ENCODE assay signal across 22 cellular contexts in the genomic region with DNA sequence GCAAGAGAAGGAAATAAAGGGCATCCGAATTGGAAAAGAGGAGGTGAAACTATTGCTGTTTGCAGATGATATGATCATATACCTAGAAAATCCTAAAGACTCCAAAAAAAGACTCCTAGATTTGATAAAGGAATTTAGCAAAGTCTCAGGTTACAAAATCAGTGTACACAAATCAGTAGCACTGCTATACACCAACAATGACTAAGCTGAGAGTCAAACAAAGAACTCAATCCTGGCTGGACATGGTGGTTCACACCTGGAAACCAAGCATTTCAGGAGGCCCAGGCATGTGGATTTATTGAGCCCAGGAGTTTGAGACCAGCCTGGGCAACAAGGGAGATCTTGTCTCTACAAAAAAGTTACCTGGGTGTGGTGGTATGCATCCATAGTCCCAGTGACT.
A peak's percentile ranks its signal among the peaks of the same experiment; 100 is the strongest.
DNase-seq lines count a peak whose midpoint lies in the region; ATAC-seq, FAIRE-seq and TF ChIP-seq lines count a peak whose summit lies in the region.
"Had no signal": no experiment of that assay in that cellular context is flagged by ENCODE, and none has a peak within 500 bp of the region (broad histone marks: within the 10 kb centered on the region; RNA-seq: fewer than 3 reads in every experiment).

No MANE protein-coding gene starts in this region.

- no peaks in the 10 kb centered on the region; the same call in 1 of the 2 replicates for H3K9me3 ChIP-seq in K562 (replicated peaks; ENCODE audit: control insufficient read depth, insufficient read depth, low read depth, low read length)
- H3K9me3 ChIP-seq: Caco-2 had no signal

- no peak for TF ChIP-seq RAD21 in K562 (CRISPR knock-in tag; conservative IDR thresholded peaks at IDR 0.05 in 1 of 2, IDR thresholded peaks at IDR 0.05 in 1 of 2)

- no peaks in the 10 kb centered on the region for H3K79me2 ChIP-seq in K562 (ENCODE audit: control insufficient read depth, insufficient read depth, low read length)

- no peak for TF ChIP-seq CTCF in K562 (IDR thresholded peaks at IDR 0.05 in 2 of 3, conservative IDR thresholded peaks at IDR 0.05 in 1 of 3; ENCODE audit: insufficient read depth in 2 of 3, low read depth in 1 of 3, low read length in 3 of 3)
- TF ChIP-seq CTCF in epithelial cell of esophagus (IDR thresholded peaks at IDR 0.05; ENCODE audit: insufficient read depth, low read depth, low read length, missing control alignments), result no peak
- no peak for TF ChIP-seq CTCF in RWPE1 (conservative IDR thresholded peaks at IDR 0.05; ENCODE audit: low read depth)

- TF ChIP-seq EP300 in K562 (IDR thresholded peaks at IDR 0.05; ENCODE audit: low read length), result no peak

- H3K27me3 ChIP-seq in K562 (ENCODE audit: control insufficient read depth in 2 of 2, insufficient read depth in 2 of 2, low read length in 2 of 2), result no peaks in the 10 kb centered on the region
- H3K27me3 ChIP-seq: BLaER1 treated with 17β-estradiol and CSF1 and Interleukin-3, amounts not matched to agents 10 nM and 100 nM had no signal

- H3K4me3 ChIP-seq in K562 (no peak overlapping the region), epithelial cell of esophagus (ENCODE audit: low read length) (no peak overlapping the region)
- H3K4me3 ChIP-seq: A549; BLaER1 treated with 17β-estradiol and CSF1 and Interleukin-3, amounts not matched to agents 10 nM and 100 nM had no signal

- no TSS peak for BruUV-seq in K562 (replicated peaks; lab: Mats Ljungman, UMichigan)

- WGBS in K562 (ENCODE audit: insufficient coverage, low coverage, missing lambda C conversion rate), result 0% methylated on average over 1 of the region's 1 CpG

- DNase-seq in DMS53 (lab: John Stamatoyannopoulos, UW) (peak; percentile 42), DMS53 treated with DMSO at 0.1 percent for 48 hours (lab: John Stamatoyannopoulos, UW; ENCODE audit: unreplicated experiment) (no peak), K562 (ENCODE audit: extremely low read depth in 1 of 4, low spot score in 3 of 4) (no peak), epithelial cell of esophagus (ENCODE audit: low read depth) (peak; percentile 16), HTR-8/SVneo (ENCODE audit: insufficient read length, low spot score) (no peak), midbrain (lab: John Stamatoyannopoulos, UW) (no peak), RWPE1 (ENCODE audit: low spot score) (no peak)
- DNase-seq: AML-193; Caco-2; Calu3; CD4-positive, alpha-beta T cell; CD8-positive, alpha-beta T cell; DMS79 treated with DMSO at 0.1 percent for 48 hours; GF-D8 had no signal

- intact Hi-C loops in K562 (cut with micrococcal nuclease), result no loop called here

- CTCF ChIA-PET in K562 (lab: Yijun Ruan, JAX; ENCODE audit: low intra/inter-chr PET ratio), result no interaction called here
- CTCF ChIA-PET in RWPE1 (lab: Yijun Ruan, JAX), result no interaction called here

- H3K27ac ChIP-seq in K562 (ENCODE audit: extremely low read depth, low read depth, low read length) (no peak overlapping the region), RWPE1 (no peak overlapping the region)
- H3K27ac ChIP-seq: 22Rv1; A549; BLaER1 treated with 17β-estradiol and CSF1 and Interleukin-3, amounts not matched to agents 10 nM and 100 nM; C4-2B had no signal

- POLR2A ChIA-PET in K562 (lab: Yijun Ruan, JAX) (no interaction called here), RWPE1 (lab: Yijun Ruan, JAX; ENCODE audit: low non-redundant PET) (no interaction called here)

- no peaks in the 10 kb centered on the region for H3K36me3 ChIP-seq in K562 (ENCODE audit: control insufficient read depth, insufficient read depth, low read length)
- H3K36me3 ChIP-seq: BLaER1 treated with 17β-estradiol and CSF1 and Interleukin-3, amounts not matched to agents 10 nM and 100 nM had no signal

- H4K20me1 ChIP-seq in K562 (replicated peaks; ENCODE audit: control insufficient read depth, insufficient read depth, low read length), result no peaks in the 10 kb centered on the region
- H4K20me1 ChIP-seq: BLaER1 treated with 17β-estradiol and CSF1 and Interleukin-3, amounts not matched to agents 10 nM and 100 nM had no signal

- H3K4me1 ChIP-seq in K562 (replicated peaks in 1 of 2; ENCODE audit: control insufficient read depth in 2 of 2, insufficient read depth in 2 of 2, low read length in 2 of 2), result no peaks in the 10 kb centered on the region
- H3K4me1 ChIP-seq: BLaER1 treated with 17β-estradiol and CSF1 and Interleukin-3, amounts not matched to agents 10 nM and 100 nM; Caco-2 had no signal

- ATAC-seq in K562, result no peak
- ATAC-seq: A549; CD8-positive, alpha-beta T cell had no signal

- FAIRE-seq in K562 (lab: Jason Lieb, UNC) (no peak), HTR-8/SVneo (lab: Jason Lieb, UNC) (no peak)
- FAIRE-seq: A549, D721Med, G401.6, GM12891, GM19239 had no signal

- TF ChIP-seq POLR2A in K562 (conservative IDR thresholded peaks at IDR 0.05), result no peak

- H2AFZ ChIP-seq in K562 (ENCODE audit: low read depth, low read length), result no peak overlapping the region

- in situ Hi-C loops in K562 (cut with MboI), result no loop called here

- H3K9ac ChIP-seq in K562 (ENCODE audit: insufficient read depth in 1 of 2, low read depth in 2 of 2, low read length in 2 of 2), result no peak overlapping the region
- H3K9ac ChIP-seq: BLaER1 treated with 17β-estradiol and CSF1 and Interleukin-3, amounts not matched to agents 10 nM and 100 nM had no signal

- H3K4me2 ChIP-seq in K562 (ENCODE audit: insufficient read depth, low read length), result no peak overlapping the region
- H3K4me2 ChIP-seq: A549; BLaER1 treated with 17β-estradiol and CSF1 and Interleukin-3, amounts not matched to agents 10 nM and 100 nM had no signal

- no peaks in the 10 kb centered on the region for H3K9me1 ChIP-seq in K562 (ENCODE audit: control insufficient read depth, insufficient read depth, low read length)

TF ChIP-seq in K562, 482 proteins besides CTCF, POLR2A, EP300 and RAD21:
- peak in 1 of 2 experiments; percentile 37; a peak in 1 of 4 replicates for TF ChIP-seq RCOR1 (IDR thresholded peaks at IDR 0.05; ENCODE audit: borderline replicate concordance in 1 of 2, low read depth in 2 of 2, low read length in 2 of 2)
- peak; percentile 17 to 39; a peak in 1 of 4 replicates for TF ChIP-seq KDM1A (IDR thresholded peaks at IDR 0.05)
- TF ChIP-seq FOS (IDR thresholded peaks at IDR 0.05; ENCODE audit: extremely low read depth, insufficient read length), result no peak

Comparison
In these comparisons a context has a peak if more than half of its experiments do, and no peak if none do; other contexts are left out.
1. DNase-seq: peak in DMS53 (single experiment) and epithelial cell of esophagus (single experiment); none in DMS53 treated with DMSO at 0.1 percent for 48 hours (single experiment), K562 (0 of 4), HTR-8/SVneo (single experiment), midbrain (single experiment) and RWPE1 (single experiment).